1 cellular context compared by ENCODE assay signal in genomic region chr12:132525833-132526455, GRCh38.
TF ChIP-seq lines count a peak whose summit lies in the region.

No MANE protein-coding gene starts in this region.

TF ChIP-seq in H1, 55 proteins besides CTCF, POLR2A, EP300 and RAD21 (continued from another document):
- TF ChIP-seq ATF2 (IDR thresholded peaks at IDR 0.05; ENCODE audit: low read length) (no peak), KDM5A (IDR thresholded peaks at IDR 0.05; ENCODE audit: low read length) (no peak), SP1 (IDR thresholded peaks at IDR 0.05; ENCODE audit: low read depth, low read length) (no peak), KDM1A (IDR thresholded peaks at IDR 0.05; ENCODE audit: borderline replicate concordance, low read length) (no peak), CHD2 (IDR thresholded peaks at IDR 0.05; ENCODE audit: low read length) (no peak), EZH2 (IDR thresholded peaks at IDR 0.05; ENCODE audit: low read depth, low read length, severe bottlenecking) (no peak), GABPA (IDR thresholded peaks at IDR 0.05; ENCODE audit: borderline replicate concordance, insufficient read depth, low read length) (no peak; the same call in 1 of the 2 replicates), HDAC6 (IDR thresholded peaks at IDR 0.05; ENCODE audit: low read depth, low read length) (no peak), JUN (IDR thresholded peaks at IDR 0.05; ENCODE audit: low read depth, low read length) (no peak), NRF1 (IDR thresholded peaks at IDR 0.05; ENCODE audit: low read depth, low read length) (no peak), FOSL1 (IDR thresholded peaks at IDR 0.05; ENCODE audit: insufficient read depth, low read depth, low read length) (no peak)
TF ChIP-seq in H1: peak in this region for 0.
